ENCODE assay signal across 12 cellular contexts in the genomic region with DNA sequence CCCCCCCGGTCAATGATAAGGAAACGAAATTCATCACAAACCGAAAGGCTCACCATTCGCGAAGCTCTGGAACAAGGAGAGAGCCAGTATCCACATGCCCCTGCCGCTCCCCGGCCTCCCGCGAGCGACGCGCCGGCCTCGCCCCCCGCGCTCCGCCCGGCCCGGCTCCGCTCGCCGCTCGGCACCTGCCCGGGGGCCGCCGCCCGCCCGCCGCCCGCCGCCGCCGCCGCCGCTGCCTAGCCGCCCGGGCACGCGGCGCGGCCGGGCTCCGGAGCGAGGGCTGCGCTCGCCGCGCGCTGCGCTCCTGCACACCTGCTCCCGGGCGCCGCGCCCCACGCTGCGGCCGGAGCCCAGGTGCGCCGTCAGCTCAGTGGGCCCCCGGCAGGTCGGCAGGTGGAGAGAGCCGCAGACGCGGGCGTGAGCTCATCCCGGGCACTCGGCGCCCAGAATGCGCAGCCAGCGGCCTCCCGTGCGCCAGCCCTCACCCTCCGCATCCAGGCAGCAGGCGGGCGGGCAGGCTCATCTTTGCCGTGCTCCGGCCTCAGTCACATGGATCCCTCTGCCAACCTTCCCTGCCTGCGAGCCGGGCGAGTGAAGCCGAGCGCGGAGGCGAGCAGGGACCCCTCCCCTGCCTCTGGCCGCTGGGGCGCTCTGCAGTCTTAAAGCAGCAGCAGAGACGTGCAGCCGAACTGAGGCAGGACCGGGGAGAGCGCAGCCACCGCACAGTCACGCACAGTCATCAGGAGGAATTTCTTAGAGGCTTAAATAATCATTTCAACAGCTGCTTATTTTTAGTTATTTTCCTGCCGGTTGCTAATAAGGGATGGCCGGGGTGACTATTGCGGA. TPM values are rescaled to one million over a fixed set of nuclear protein-coding genes. Genes with fewer than 3 reads are reported as not detected.
A peak's percentile ranks its signal among the peaks of the same experiment; 100 is the strongest.
DNase-seq lines count a peak whose midpoint lies in the region; ATAC-seq, FAIRE-seq and TF ChIP-seq lines count a peak whose summit lies in the region.
"Had no signal": no experiment of that assay in that cellular context is flagged by ENCODE, and none has a peak within 500 bp of the region (broad histone marks: within the 10 kb centered on the region; RNA-seq: fewer than 3 reads in every experiment).

A gene with protein sequence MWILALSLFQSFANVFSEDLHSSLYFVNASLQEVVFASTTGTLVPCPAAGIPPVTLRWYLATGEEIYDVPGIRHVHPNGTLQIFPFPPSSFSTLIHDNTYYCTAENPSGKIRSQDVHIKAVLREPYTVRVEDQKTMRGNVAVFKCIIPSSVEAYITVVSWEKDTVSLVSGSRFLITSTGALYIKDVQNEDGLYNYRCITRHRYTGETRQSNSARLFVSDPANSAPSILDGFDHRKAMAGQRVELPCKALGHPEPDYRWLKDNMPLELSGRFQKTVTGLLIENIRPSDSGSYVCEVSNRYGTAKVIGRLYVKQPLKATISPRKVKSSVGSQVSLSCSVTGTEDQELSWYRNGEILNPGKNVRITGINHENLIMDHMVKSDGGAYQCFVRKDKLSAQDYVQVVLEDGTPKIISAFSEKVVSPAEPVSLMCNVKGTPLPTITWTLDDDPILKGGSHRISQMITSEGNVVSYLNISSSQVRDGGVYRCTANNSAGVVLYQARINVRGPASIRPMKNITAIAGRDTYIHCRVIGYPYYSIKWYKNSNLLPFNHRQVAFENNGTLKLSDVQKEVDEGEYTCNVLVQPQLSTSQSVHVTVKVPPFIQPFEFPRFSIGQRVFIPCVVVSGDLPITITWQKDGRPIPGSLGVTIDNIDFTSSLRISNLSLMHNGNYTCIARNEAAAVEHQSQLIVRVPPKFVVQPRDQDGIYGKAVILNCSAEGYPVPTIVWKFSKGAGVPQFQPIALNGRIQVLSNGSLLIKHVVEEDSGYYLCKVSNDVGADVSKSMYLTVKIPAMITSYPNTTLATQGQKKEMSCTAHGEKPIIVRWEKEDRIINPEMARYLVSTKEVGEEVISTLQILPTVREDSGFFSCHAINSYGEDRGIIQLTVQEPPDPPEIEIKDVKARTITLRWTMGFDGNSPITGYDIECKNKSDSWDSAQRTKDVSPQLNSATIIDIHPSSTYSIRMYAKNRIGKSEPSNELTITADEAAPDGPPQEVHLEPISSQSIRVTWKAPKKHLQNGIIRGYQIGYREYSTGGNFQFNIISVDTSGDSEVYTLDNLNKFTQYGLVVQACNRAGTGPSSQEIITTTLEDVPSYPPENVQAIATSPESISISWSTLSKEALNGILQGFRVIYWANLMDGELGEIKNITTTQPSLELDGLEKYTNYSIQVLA (N-terminal part only) (minus strand): TSS at position 593 of the 846 bp plus-strand sequence. CDS start 497 bp downstream, at position 96.

- H3K4me3 ChIP-seq in A673 (ENCODE audit: low read depth, low read length, poor library complexity, severe bottlenecking) = no peak within 1 kb of the TSS

- peaks cover 31% of the 10 kb centered on the region for H3K27me3 Mint-ChIP-seq in activated CD8-positive, alpha-beta memory T cell treated with anti-CD3 and anti-CD28 coated beads, Interleukin-2, amount 10 ng/mL, durations not matched to agents 7 days and 5 days

- peaks cover 11% of the 10 kb centered on the region for H3K9me3 ChIP-seq in A673 (ENCODE audit: low read depth, low read length, poor library complexity, severe bottlenecking)

- ATAC-seq in activated CD8-positive, alpha-beta memory T cell treated with anti-CD3 and anti-CD28 coated beads, Interleukin-2, amount 10 ng/mL, durations not matched to agents 7 days and 5 days = no peak
- ATAC-seq: CD8-positive, alpha-beta T cell had no signal

- FAIRE-seq in RCC 7860 (lab: Jason Lieb, UNC) = no peak
- FAIRE-seq: TTC549 had no signal

- H3K9me3 Mint-ChIP-seq in activated CD8-positive, alpha-beta memory T cell treated with anti-CD3 and anti-CD28 coated beads, Interleukin-2, amount 10 ng/mL, durations not matched to agents 7 days and 5 days (ENCODE audit: low read depth) = peaks cover 2% of the 10 kb centered on the region
- H3K9me3 Mint-ChIP-seq: CD8-positive, alpha-beta T cell had no signal

- no peaks in the 10 kb centered on the region for H3K4me1 Mint-ChIP-seq in activated CD8-positive, alpha-beta memory T cell treated with anti-CD3 and anti-CD28 coated beads, Interleukin-2, amount 10 ng/mL, durations not matched to agents 7 days and 5 days

- no peak within 1 kb of the TSS for H3K27ac Mint-ChIP-seq in activated CD8-positive, alpha-beta memory T cell treated with anti-CD3 and anti-CD28 coated beads, Interleukin-2, amount 10 ng/mL, durations not matched to agents 7 days and 5 days
- H3K27ac Mint-ChIP-seq: CD8-positive, alpha-beta T cell had no signal

- POLR2A ChIA-PET in A673 (lab: Charles Lee; ENCODE audit: low non-redundant PET) = no interaction called here

- no peaks in the 10 kb centered on the region for H3K36me3 ChIP-seq in A673 (ENCODE audit: insufficient read depth, low read length, poor library complexity, severe bottlenecking)

- H3K4me1 ChIP-seq in A673 (ENCODE audit: insufficient read depth, low read length, poor library complexity, severe bottlenecking) = no peaks in the 10 kb centered on the region

- CTCF ChIA-PET in A673 (lab: Charles Lee) = no interaction called here
- CTCF ChIA-PET in activated CD8-positive, alpha-beta memory T cell treated with anti-CD3 and anti-CD28 coated beads, Interleukin-2, amount 10 ng/mL, durations not matched to agents 7 days and 5 days (lab: Charles Lee) = no interaction called here

- intact Hi-C loops in A673 (cut with micrococcal nuclease; ENCODE audit: unreplicated experiment) = no loop called here

- H3K27me3 ChIP-seq in A673 (replicated peaks; ENCODE audit: insufficient read depth, low read depth, low read length, poor library complexity) = peaks cover 16% of the 10 kb centered on the region

- BruUV-seq in A673 (replicated peaks; lab: Mats Ljungman, UMichigan) = no TSS peak

- H3K4me3 Mint-ChIP-seq in activated CD8-positive, alpha-beta memory T cell treated with anti-CD3 and anti-CD28 coated beads, Interleukin-2, amount 10 ng/mL, durations not matched to agents 7 days and 5 days = no peak within 1 kb of the TSS
- H3K4me3 Mint-ChIP-seq: CD8-positive, alpha-beta T cell had no signal

- no peaks in the 10 kb centered on the region for H3K36me3 Mint-ChIP-seq in activated CD8-positive, alpha-beta memory T cell treated with anti-CD3 and anti-CD28 coated beads, Interleukin-2, amount 10 ng/mL, durations not matched to agents 7 days and 5 days
- H3K36me3 Mint-ChIP-seq: CD8-positive, alpha-beta T cell had no signal

- TF ChIP-seq CTCF in A673 (conservative IDR thresholded peaks at IDR 0.05; ENCODE audit: low read depth, low read length) = no peak

- DNase-seq in COR-L47 (lab: John Stamatoyannopoulos, UW) (peak; percentile 67), NCI-H146 treated with DMSO at 0.1 percent for 48 hours (lab: John Stamatoyannopoulos, UW; ENCODE audit: unreplicated experiment) (peak; percentile 42), astrocyte of the hippocampus (ENCODE audit: low read depth, low spot score) (peak; percentile 32), kidney tubule cell (ENCODE audit: low spot score) (peak; percentile 28), A673 (ENCODE audit: low spot score) (no peak), RCC 7860 (ENCODE audit: low spot score) (no peak)
- no peak for DNase-seq in stimulated activated CD4-positive, alpha-beta T cell treated with anti-CD3 and anti-CD28 coated beads, Interleukin-4, amount 100 ng/mL, for 1 hour
- no peak for DNase-seq in activated CD8-positive, alpha-beta memory T cell treated with anti-CD3 and anti-CD28 coated beads, Interleukin-2, amount 10 ng/mL, durations not matched to agents 7 days and 5 days
- DNase-seq: CD8-positive, alpha-beta T cell; MV-4-11 had no signal

- H3K27ac ChIP-seq in A673 (ENCODE audit: low read depth, low read length, poor library complexity, severe bottlenecking) = no peak within 1 kb of the TSS

RNA-seq across cellular contexts. Expression of the gene that starts here (rescaled TPM):
- total RNA-seq in A673 (2021) = not detected in 2 replicates
- not detected for total RNA-seq in activated CD8-positive, alpha-beta memory T cell treated with anti-CD3 and anti-CD28 coated beads, Interleukin-2, amount 10 ng/mL, durations not matched to agents 7 days and 5 days
- total RNA-seq: CD8-positive, alpha-beta T cell; pulmonary artery endothelial cell had no signal

Comparison
In these comparisons a context has a peak if more than half of its experiments do, and no peak if none do; other contexts are left out.
1. DNase-seq: peak in COR-L47 (single experiment), NCI-H146 treated with DMSO at 0.1 percent for 48 hours (single experiment), astrocyte of the hippocampus (single experiment) and kidney tubule cell (single experiment); none in A673 (single experiment), stimulated activated CD4-positive, alpha-beta T cell treated with anti-CD3 and anti-CD28 coated beads, Interleukin-4, amount 100 ng/mL, for 1 hour (single experiment), RCC 7860 (single experiment) and activated CD8-positive, alpha-beta memory T cell treated with anti-CD3 and anti-CD28 coated beads, Interleukin-2, amount 10 ng/mL, durations not matched to agents 7 days and 5 days (single experiment).